Comparison of ENCODE assay signal across 8 cellular contexts in the genomic region with DNA sequence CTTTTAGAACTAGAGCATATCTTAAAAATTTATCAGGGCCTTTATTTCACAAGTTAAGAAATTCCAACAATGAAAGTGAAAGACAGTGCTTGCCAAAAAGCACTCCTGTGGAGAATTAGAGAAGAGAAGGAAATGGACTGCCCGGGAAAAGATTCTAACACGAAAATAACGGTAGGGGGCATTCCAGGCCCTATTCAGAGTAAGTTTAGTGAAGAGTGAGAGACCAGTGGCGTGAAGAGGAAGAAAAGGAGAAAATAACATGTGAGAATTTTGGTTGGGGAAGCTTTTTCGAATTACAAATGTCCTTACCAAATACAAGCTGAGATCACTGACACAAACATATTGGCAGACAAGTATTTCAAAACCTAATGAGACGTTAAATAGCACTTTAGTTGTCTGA. TPM values are rescaled to one million over a fixed set of nuclear protein-coding genes. Genes with fewer than 3 reads are reported as not detected.
DNase-seq lines count a peak whose midpoint lies in the region; ATAC-seq, FAIRE-seq and TF ChIP-seq lines count a peak whose summit lies in the region.

No MANE protein-coding gene starts in this region.

- peak; percentile 59 to 71; a peak in 3 of 6 replicates for ATAC-seq in A549
- no peak for ATAC-seq in GM21825 (IDR thresholded peaks at IDR 0.05; ENCODE audit: unreplicated experiment)
- no peak for ATAC-seq in HG02759 (IDR thresholded peaks at IDR 0.05; ENCODE audit: unreplicated experiment)
- no peak for ATAC-seq in HG02623 (IDR thresholded peaks at IDR 0.05; ENCODE audit: unreplicated experiment)

- DNase-seq in A549 (ENCODE audit: low read depth in 1 of 2, low spot score in 1 of 2) (peak; percentile 14 to 28), HFF-Myc (ENCODE audit: extremely low read depth, low read depth) (peak; percentile 12), left kidney (ENCODE audit: low read depth, low spot score) (peak; percentile 51), putamen (ENCODE audit: low spot score) (no peak)

- POLR2A ChIA-PET in A549 (lab: Yijun Ruan, JAX), result no interaction called here

- H3K9me3 ChIP-seq in A549, result no peaks in the 10 kb centered on the region

- CTCF ChIA-PET in A549 (lab: Yijun Ruan, JAX), result no interaction called here

- H3K4me3 ChIP-seq in A549 (no peak overlapping the region), HFF-Myc (replicated peaks; ENCODE audit: low read depth, low read length) (no peak overlapping the region)

- no peak for TF ChIP-seq POLR2A in A549 (IDR thresholded peaks at IDR 0.05; ENCODE audit: low read length)

- peaks cover 9% of the 10 kb centered on the region for H3K4me1 Mint-ChIP-seq in brain

- no peaks in the 10 kb centered on the region for H3K9me3 Mint-ChIP-seq in brain

- peak overlapping the region in 1 of 5 experiments; percentile 23 for H3K4me3 Mint-ChIP-seq in brain

- H3K27ac ChIP-seq in A549, result no peak overlapping the region

- whole genome bisulfite sequencing in A549 (ENCODE audit: missing lambda C conversion rate), result 66% methylated on average over 6 of the region's 6 CpGs

- no peak for TF ChIP-seq EP300 in A549 (IDR thresholded peaks at IDR 0.05)

- H3K27ac Mint-ChIP-seq in brain, result peak overlapping the region in 4 of 5 experiments; percentile 14 to 86 (median 70)

- no peak overlapping the region for H3K4me2 ChIP-seq in A549

- TF ChIP-seq CTCF in A549 (IDR thresholded peaks at IDR 0.05), result peak; percentile 35; the same call in 2 of the 3 replicates
- TF ChIP-seq CTCF in HFF-Myc (IDR thresholded peaks at IDR 0.05; ENCODE audit: low read depth, low read length, missing control alignments), result peak; percentile 47
- peak; percentile 41 to 54 for TF ChIP-seq CTCF in brain (conservative IDR thresholded peaks at IDR 0.05)

- no peak for FAIRE-seq in A549 (lab: Jason Lieb, UNC)

- no peaks in the 10 kb centered on the region for H3K4me1 ChIP-seq in A549

- H3K36me3 Mint-ChIP-seq in brain, result peaks cover 50% of the 10 kb centered on the region

- TF ChIP-seq RAD21 in A549 (conservative IDR thresholded peaks at IDR 0.05 in 1 of 2, IDR thresholded peaks at IDR 0.05 in 1 of 2), result peak; percentile 27 to 50; a peak in 3 of 5 replicates

- no peaks in the 10 kb centered on the region for H3K27me3 Mint-ChIP-seq in brain

TF ChIP-seq in A549, 52 proteins besides CTCF, POLR2A, EP300 and RAD21:
- no peak for TF ChIP-seq JUNB (IDR thresholded peaks at IDR 0.05)
- no peak for TF ChIP-seq POLR2AphosphoS2 (conservative IDR thresholded peaks at IDR 0.05; ENCODE audit: low read length)
- TF ChIP-seq, protein P1, sequence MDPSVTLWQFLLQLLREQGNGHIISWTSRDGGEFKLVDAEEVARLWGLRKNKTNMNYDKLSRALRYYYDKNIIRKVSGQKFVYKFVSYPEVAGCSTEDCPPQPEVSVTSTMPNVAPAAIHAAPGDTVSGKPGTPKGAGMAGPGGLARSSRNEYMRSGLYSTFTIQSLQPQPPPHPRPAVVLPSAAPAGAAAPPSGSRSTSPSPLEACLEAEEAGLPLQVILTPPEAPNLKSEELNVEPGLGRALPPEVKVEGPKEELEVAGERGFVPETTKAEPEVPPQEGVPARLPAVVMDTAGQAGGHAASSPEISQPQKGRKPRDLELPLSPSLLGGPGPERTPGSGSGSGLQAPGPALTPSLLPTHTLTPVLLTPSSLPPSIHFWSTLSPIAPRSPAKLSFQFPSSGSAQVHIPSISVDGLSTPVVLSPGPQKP (IDR thresholded peaks at IDR 0.05; ENCODE audit: low read depth, low read length), result no peak
- no peak for TF ChIP-seq ZFP36 (IDR thresholded peaks at IDR 0.05; ENCODE audit: borderline replicate concordance, partially characterized antibody)
- TF ChIP-seq MAZ (IDR thresholded peaks at IDR 0.05; ENCODE audit: borderline replicate concordance, low read depth, low read length), result no peak
- TF ChIP-seq EHF (CRISPR knock-in tag; IDR thresholded peaks at IDR 0.05), result no peak
- TF ChIP-seq HEYL (CRISPR knock-in tag; IDR thresholded peaks at IDR 0.05), result no peak
- TF ChIP-seq NFE2L2 (conservative IDR thresholded peaks at IDR 0.05; ENCODE audit: low read length), result no peak
- TF ChIP-seq BHLHE40 (IDR thresholded peaks at IDR 0.05; ENCODE audit: low read depth, low read length), result no peak
- TF ChIP-seq ZNF302 (CRISPR knock-in tag; IDR thresholded peaks at IDR 0.05), result no peak
- no peak for TF ChIP-seq CHD4 (IDR thresholded peaks at IDR 0.05; ENCODE audit: borderline replicate concordance)
- TF ChIP-seq HOXB13 (CRISPR knock-in tag; IDR thresholded peaks at IDR 0.05; ENCODE audit: low read depth), result no peak
- no peak for TF ChIP-seq SREBF2 (IDR thresholded peaks at IDR 0.05)
- TF ChIP-seq HOXB5 (CRISPR knock-in tag; IDR thresholded peaks at IDR 0.05), result no peak
- TF ChIP-seq, protein P2, sequence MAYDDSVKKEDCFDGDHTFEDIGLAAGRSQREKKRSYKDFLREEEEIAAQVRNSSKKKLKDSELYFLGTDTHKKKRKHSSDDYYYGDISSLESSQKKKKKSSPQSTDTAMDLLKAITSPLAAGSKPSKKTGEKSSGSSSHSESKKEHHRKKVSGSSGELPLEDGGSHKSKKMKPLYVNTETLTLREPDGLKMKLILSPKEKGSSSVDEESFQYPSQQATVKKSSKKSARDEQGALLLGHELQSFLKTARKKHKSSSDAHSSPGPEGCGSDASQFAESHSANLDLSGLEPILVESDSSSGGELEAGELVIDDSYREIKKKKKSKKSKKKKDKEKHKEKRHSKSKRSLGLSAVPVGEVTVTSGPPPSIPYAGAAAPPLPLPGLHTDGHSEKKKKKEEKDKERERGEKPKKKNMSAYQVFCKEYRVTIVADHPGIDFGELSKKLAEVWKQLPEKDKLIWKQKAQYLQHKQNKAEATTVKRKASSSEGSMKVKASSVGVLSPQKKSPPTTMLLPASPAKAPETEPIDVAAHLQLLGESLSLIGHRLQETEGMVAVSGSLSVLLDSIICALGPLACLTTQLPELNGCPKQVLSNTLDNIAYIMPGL (CRISPR knock-in tag; IDR thresholded peaks at IDR 0.05; ENCODE audit: borderline replicate concordance), result no peak
- no peak for TF ChIP-seq ZSCAN20 (CRISPR knock-in tag; IDR thresholded peaks at IDR 0.05)
- TF ChIP-seq NR3C1 (IDR thresholded peaks at IDR 0.05), result no peak
- TF ChIP-seq NPAS2 (CRISPR knock-in tag; IDR thresholded peaks at IDR 0.05; ENCODE audit: borderline replicate concordance), result no peak

RNA-seq across cellular contexts. Expression of a gene that starts 38.4 kb away (rescaled TPM):
- polyA plus RNA-seq in A549 (2011; rRNA removed) (43.9 and 67.8 TPM in 2 replicates), A549 (2017; fragmentation: RNase III; extraction: RNeasy Plus Mini Kit Qiagen cat#74134 plus additional on column Dnase treatment) (81.8 to 89.9 TPM (median 86.5 TPM) in 3 replicates), brain (ENCODE audit: insufficient read depth, low read depth, low replicate concordance) (47.3 TPM)
- polyA plus RNA-seq in A549 (2012; cell fraction: cytosol; rRNA removed), result 26.3 and 31.5 TPM in 2 replicates
- 17.1 and 18.0 TPM in 2 replicates for polyA plus RNA-seq in A549 (2012; cell fraction: nucleus; rRNA removed)
- polyA minus RNA-seq in A549 (2011; rRNA and poly(A)+ RNA removed), result 20.2 and 29.0 TPM in 2 replicates

Comparison
In these comparisons a context has a peak if more than half of its experiments do, and no peak if none do; other contexts are left out.
1. ATAC-seq: peak in A549 (2 of 2); none in GM21825 (single experiment), HG02759 (single experiment) and HG02623 (single experiment).
2. Peak in every context shown above with its lines, with median percentiles within 50 percentile points of each other: CTCF ChIP-seq.